8 cellular contexts compared by ENCODE assay signal in genomic region chr11:1763336-1763795, GRCh38. TPM values are rescaled to one million over a fixed set of nuclear protein-coding genes. Genes with fewer than 3 reads are reported as not detected.
DNase-seq lines count a peak whose midpoint lies in the region; ATAC-seq, FAIRE-seq and TF ChIP-seq lines count a peak whose summit lies in the region.

No MANE protein-coding gene starts in this region.

- peak overlapping the region; percentile 91 for H2AFZ ChIP-seq in neuronal stem cell (ENCODE audit: low read length)

- H2BK12ac ChIP-seq in neuronal stem cell (ENCODE audit: low read length) = peak overlapping the region; percentile 84

- TF ChIP-seq POLR2A in NB4 (IDR thresholded peaks at IDR 0.05; ENCODE audit: extremely low read depth, insufficient read length) (no peak), GM12891 (IDR thresholded peaks at IDR 0.05; ENCODE audit: low read depth, low read length) (no peak)

- no peak for FAIRE-seq in GM12891 (lab: Jason Lieb, UNC)

- peak overlapping the region; percentile 66 for H2BK5ac ChIP-seq in neuronal stem cell (ENCODE audit: low read length)

- peak overlapping the region; percentile 47 for H2BK120ac ChIP-seq in neuronal stem cell (ENCODE audit: low read depth, low read length)

- H4K91ac ChIP-seq in neuronal stem cell (ENCODE audit: low read depth, low read length, poor library complexity) = no peak overlapping the region

- TF ChIP-seq CTCF in AG09309 (IDR thresholded peaks at IDR 0.05; ENCODE audit: control insufficient read depth, insufficient read depth, low read depth, low read length, missing control alignments) = no peak
- no peak for TF ChIP-seq CTCF in NB4 (IDR thresholded peaks at IDR 0.05; ENCODE audit: low read depth, low read length)

- H3K4ac ChIP-seq in neuronal stem cell (ENCODE audit: low read length) = no peak overlapping the region

- peak; percentile 30 for ATAC-seq in GM19455 (IDR thresholded peaks at IDR 0.05; ENCODE audit: unreplicated experiment)
- no peak for ATAC-seq in HG03097 (IDR thresholded peaks at IDR 0.05; ENCODE audit: low FRiP score, unreplicated experiment)
- ATAC-seq in GM21786 (IDR thresholded peaks at IDR 0.05; ENCODE audit: unreplicated experiment) = no peak

- peak overlapping the region; percentile 86 for H3K4me3 ChIP-seq in AG09309 (ENCODE audit: control insufficient read depth, low read depth, low read length)
- H3K4me3 ChIP-seq in NB4 (ENCODE audit: low read depth, low read length) = peak overlapping the region; percentile 49
- no peak overlapping the region for H3K4me3 ChIP-seq in endocrine pancreas (ENCODE audit: control insufficient read depth, insufficient read depth, low read length)
- peak overlapping the region; percentile 87 to 98 for H3K4me3 ChIP-seq in neuronal stem cell (ENCODE audit: low read length in 2 of 2)

- H3K23ac ChIP-seq in neuronal stem cell (ENCODE audit: low read depth, low read length, poor library complexity) = peak overlapping the region; percentile 98

- peak overlapping the region; percentile 23 for H4K8ac ChIP-seq in neuronal stem cell (ENCODE audit: low read depth, low read length)

- H3K27ac ChIP-seq in neuronal stem cell (replicated peaks; ENCODE audit: low read length) = no peak overlapping the region

- H3K9me3 ChIP-seq in endocrine pancreas (ENCODE audit: control insufficient read depth, low read length) = no peaks in the 10 kb centered on the region
- no peaks in the 10 kb centered on the region for H3K9me3 ChIP-seq in neuronal stem cell (replicated peaks in 1 of 2; ENCODE audit: control insufficient read depth in 2 of 2, insufficient read depth in 1 of 2, low read depth in 1 of 2, low read length in 2 of 2)

- H3K4me1 ChIP-seq in endocrine pancreas (ENCODE audit: control insufficient read depth, insufficient read depth, low read length) (no peaks in the 10 kb centered on the region), neuronal stem cell (ENCODE audit: control insufficient read depth in 2 of 2, insufficient read depth in 1 of 2, low read depth in 1 of 2, low read length in 2 of 2) (peaks cover 6 to 7% of the 10 kb centered on the region in 2 donors)

- H3K9ac ChIP-seq in endocrine pancreas (ENCODE audit: control insufficient read depth, insufficient read depth, low read length) (peak overlapping the region; percentile 95), neuronal stem cell (ENCODE audit: low read depth, low read length, poor library complexity) (peak overlapping the region; percentile 98)

- peak overlapping the region; percentile 90 for H3K14ac ChIP-seq in neuronal stem cell (ENCODE audit: low read length)

- H2BK15ac ChIP-seq in neuronal stem cell (ENCODE audit: low read length) = no peak overlapping the region

- H3K36me3 ChIP-seq in endocrine pancreas (ENCODE audit: control insufficient read depth, insufficient read depth, low read length) (no peaks in the 10 kb centered on the region), neuronal stem cell (replicated peaks in 1 of 2; ENCODE audit: control insufficient read depth in 2 of 2, insufficient read depth in 2 of 2, low read length in 2 of 2) (peaks cover 0 to 3% of the 10 kb centered on the region in 2 donors)

- peak overlapping the region; percentile 99 for H2AK5ac ChIP-seq in neuronal stem cell (ENCODE audit: low read depth, low read length)

- H3K27me3 ChIP-seq in endocrine pancreas (ENCODE audit: control insufficient read depth, insufficient read depth, low read length) (no peaks in the 10 kb centered on the region), neuronal stem cell (ENCODE audit: control insufficient read depth in 3 of 3, insufficient read depth in 3 of 3, low read depth in 1 of 3, low read length in 3 of 3) (peaks cover 0 to 5% (median 0%) of the 10 kb centered on the region in 3 experiments)

- H3K4me2 ChIP-seq in neuronal stem cell (ENCODE audit: insufficient read depth, low read length, poor library complexity, severe bottlenecking) = peak overlapping the region; percentile 94

- no CpG with 5 or more reads among the region's 32 CpGs for WGBS in neuronal stem cell (ENCODE audit: extremely low coverage in 2 of 2, insufficient read length in 2 of 2, insufficient replicate concordance in 1 of 2), 2 donors

- H3K79me1 ChIP-seq in neuronal stem cell (ENCODE audit: low read depth, low read length) = peaks cover 14% of the 10 kb centered on the region

- peak overlapping the region; percentile 97 for H3K18ac ChIP-seq in neuronal stem cell (ENCODE audit: low read length)

- DNase-seq in AG09309 (ENCODE audit: low read depth) = no peak
- no peak for DNase-seq in NB4 (ENCODE audit: low read depth)
- no peak for DNase-seq in neuronal stem cell (ENCODE audit: low spot score)
- DNase-seq in GM12891 (ENCODE audit: insufficient read length, low spot score) = no peak

TF ChIP-seq in GM12891, 5 proteins besides CTCF, POLR2A, EP300 and RAD21:
- TF ChIP-seq PAX5 (IDR thresholded peaks at IDR 0.05; ENCODE audit: insufficient read depth, low read length, severe bottlenecking) = no peak
- no peak for TF ChIP-seq TAF1 (IDR thresholded peaks at IDR 0.05; ENCODE audit: low read depth, low read length)
- TF ChIP-seq POLR2AphosphoS5 (IDR thresholded peaks at IDR 0.05; ENCODE audit: low read depth, low read length) = no peak
- TF ChIP-seq POU2F2 (IDR thresholded peaks at IDR 0.05; ENCODE audit: low read depth, low read length) = no peak
- no peak for TF ChIP-seq SPI1 (IDR thresholded peaks at IDR 0.05; ENCODE audit: low read depth, low read length)

RNA-seq across cellular contexts. Expression of gene CTSD, which starts 0.4 kb away (rescaled TPM):
- polyA plus RNA-seq in neuronal stem cell (2013, experiment 1 of 2) = 48.8 TPM
- polyA plus RNA-seq in neuronal stem cell (2013, experiment 2 of 2) = 46.1 TPM
- polyA plus RNA-seq in GM12891 (2012; ENCODE audit: low read depth, missing spikeins) = 24.3 TPM

RNA-seq across cellular contexts. Expression of gene IFITM10, which starts 13.0 kb away (rescaled TPM):
- 0.40 TPM for polyA plus RNA-seq in neuronal stem cell (2013, experiment 1 of 2)
- polyA plus RNA-seq in neuronal stem cell (2013, experiment 2 of 2) = 0.39 TPM
- polyA plus RNA-seq in GM12891 (2012; ENCODE audit: low read depth, missing spikeins) = 0.18 TPM
